Comparison of ENCODE assay signal across 1 cellular context in genomic region chr9:96383165-96383939, GRCh38.
A peak's percentile ranks its signal among the peaks of the same experiment; 100 is the strongest.
TF ChIP-seq lines count a peak whose summit lies in the region.

SLC35D2 (minus strand) TSS chr9:96383711; CDS start chr9:96383634, 77 bp downstream.

TF ChIP-seq in HepG2, 621 proteins besides CTCF, POLR2A, EP300 and RAD21 (continued from another document):
- TF ChIP-seq CSRNP1 (CRISPR knock-in tag; IDR thresholded peaks at IDR 0.05) = 0 out of 2 replicates have a peak, but pooled peaks have one; percentile 50
- no peak for TF ChIP-seq PRDM4 (CRISPR knock-in tag; IDR thresholded peaks at IDR 0.05; ENCODE audit: borderline replicate concordance)
- peak; percentile 37; the same call in 1 of the 2 replicates for TF ChIP-seq SOX5 (CRISPR knock-in tag; IDR thresholded peaks at IDR 0.05; ENCODE audit: borderline replicate concordance)
- TF ChIP-seq CENPBD1 (CRISPR knock-in tag; IDR thresholded peaks at IDR 0.05; ENCODE audit: borderline replicate concordance, low read depth) = no peak
- TF ChIP-seq ZNF772 (CRISPR knock-in tag; IDR thresholded peaks at IDR 0.05) = no peak
- TF ChIP-seq ZNF317 (CRISPR knock-in tag; IDR thresholded peaks at IDR 0.05) = peak; percentile 49; the same call in 1 of the 2 replicates
- no peak for TF ChIP-seq ZNF556 (CRISPR knock-in tag; IDR thresholded peaks at IDR 0.05; ENCODE audit: borderline replicate concordance)
- TF ChIP-seq MXI1 (IDR thresholded peaks at IDR 0.05; ENCODE audit: borderline replicate concordance, low read depth, low read length) = no peak
- TF ChIP-seq ZGPAT (CRISPR knock-in tag; IDR thresholded peaks at IDR 0.05) = peak; percentile 8; the same call in 1 of the 2 replicates
- TF ChIP-seq GPN1 (CRISPR knock-in tag; IDR thresholded peaks at IDR 0.05; ENCODE audit: borderline replicate concordance) = no peak
- peak; percentile 78 for TF ChIP-seq SALL1 (CRISPR knock-in tag; IDR thresholded peaks at IDR 0.05)
- TF ChIP-seq GABPA (IDR thresholded peaks at IDR 0.05; ENCODE audit: low read depth, low read length) = peak; percentile 65
- TF ChIP-seq GABPA (CRISPR knock-in tag; IDR thresholded peaks at IDR 0.05; ENCODE audit: low read depth) = peak; percentile 56
- TF ChIP-seq PCBP2 (optimal IDR thresholded peaks at IDR 0.05; ENCODE audit: low read depth, low read length, poor library complexity, severe bottlenecking) = no peak
- TF ChIP-seq ZNF326 (CRISPR knock-in tag; IDR thresholded peaks at IDR 0.05; ENCODE audit: borderline replicate concordance) = no peak
- TF ChIP-seq AHR (CRISPR knock-in tag; IDR thresholded peaks at IDR 0.05) = no peak
- TF ChIP-seq ZNF768 (CRISPR knock-in tag; IDR thresholded peaks at IDR 0.05) = peak; percentile 50
- TF ChIP-seq SNAI1 (CRISPR knock-in tag; IDR thresholded peaks at IDR 0.05; ENCODE audit: borderline replicate concordance) = 0 out of 2 replicates have a peak, but pooled peaks have one; percentile 63
- no peak for TF ChIP-seq ZBTB21 (CRISPR knock-in tag; IDR thresholded peaks at IDR 0.05)
- TF ChIP-seq MIER3 (CRISPR knock-in tag; IDR thresholded peaks at IDR 0.05; ENCODE audit: borderline replicate concordance) = no peak
- no peak for TF ChIP-seq ZNF292 (CRISPR knock-in tag; IDR thresholded peaks at IDR 0.05; ENCODE audit: borderline replicate concordance, low read depth)
- TF ChIP-seq HCFC1 (IDR thresholded peaks at IDR 0.05; ENCODE audit: low read depth, low read length) = no peak
- TF ChIP-seq PATZ1 (CRISPR knock-in tag; IDR thresholded peaks at IDR 0.05) = peak; percentile 26; the same call in 1 of the 2 replicates
- no peak for TF ChIP-seq MYNN (CRISPR knock-in tag; IDR thresholded peaks at IDR 0.05; ENCODE audit: low read depth)
- no peak for TF ChIP-seq MZF1 (CRISPR knock-in tag; IDR thresholded peaks at IDR 0.05; ENCODE audit: borderline replicate concordance)
- peak; percentile 43; the same call in 1 of the 2 replicates for TF ChIP-seq ZBTB2 (CRISPR knock-in tag; IDR thresholded peaks at IDR 0.05; ENCODE audit: low read depth)
- TF ChIP-seq MED13 (CRISPR knock-in tag; IDR thresholded peaks at IDR 0.05) = no peak
